ENCODE assay signal across 9 cellular contexts in genomic region chr12:58310828-58311273, GRCh38.
A peak's percentile ranks its signal among the peaks of the same experiment; 100 is the strongest.
DNase-seq lines count a peak whose midpoint lies in the region; ATAC-seq and TF ChIP-seq lines count a peak whose summit lies in the region.
"Had no signal": no experiment of that assay in that cellular context is flagged by ENCODE, and none has a peak within 500 bp of the region (broad histone marks: within the 10 kb centered on the region; RNA-seq: fewer than 3 reads in every experiment).

No MANE protein-coding gene starts in this region.

- peaks cover 18% of the 10 kb centered on the region for H3K79me1 ChIP-seq in trophoblast cell (ENCODE audit: low read length)

- no peaks in the 10 kb centered on the region for H3K27me3 Mint-ChIP-seq in chondrocyte (ENCODE audit: low read depth)
- peaks cover 3% of the 10 kb centered on the region for H3K27me3 Mint-ChIP-seq in endodermal cell (ENCODE audit: insufficient read depth)

- H4K91ac ChIP-seq in trophoblast cell (ENCODE audit: low read depth, low read length) = no peak overlapping the region

- WGBS in trophoblast cell (ENCODE audit: extremely low coverage, insufficient coverage, insufficient read length) = no CpG with 5 or more reads among the region's 2 CpGs
- 93 to 97% methylated on average over 2 of the region's 2 CpGs for WGBS in endodermal cell (ENCODE audit: insufficient coverage in 1 of 2, insufficient read length in 1 of 2), 2 experiments
- 8 to 22% methylated on average over 2 of the region's 2 CpGs for WGBS in tibial nerve, 2 donors

- no peak overlapping the region for H3K18ac ChIP-seq in trophoblast cell (ENCODE audit: low read length)

- H3K9me3 ChIP-seq in trophoblast cell (ENCODE audit: insufficient read depth, low read depth, low read length) = no peaks in the 10 kb centered on the region
- H3K9me3 ChIP-seq in endodermal cell (ENCODE audit: control insufficient read depth, low read length) = peaks cover 20% of the 10 kb centered on the region
- peaks cover 0 to 14% (median 0%) of the 10 kb centered on the region in 4 donors for H3K9me3 ChIP-seq in tibial nerve

- no peak overlapping the region for H2AK5ac ChIP-seq in trophoblast cell (ENCODE audit: low read length)

- H2BK120ac ChIP-seq in trophoblast cell (ENCODE audit: insufficient read depth, low read length, poor library complexity) = peak overlapping the region; percentile 1

- H3K79me2 ChIP-seq in trophoblast cell (ENCODE audit: control insufficient read depth, insufficient read depth, low read length, poor library complexity) = no peaks in the 10 kb centered on the region

- TF ChIP-seq POLR2A in tibial nerve (IDR thresholded peaks at IDR 0.05) = no peak

- no peak overlapping the region for H4K12ac ChIP-seq in trophoblast cell (ENCODE audit: low read depth, low read length)

- peak; percentile 81 for ATAC-seq in GM18870 (IDR thresholded peaks at IDR 0.05; ENCODE audit: unreplicated experiment)

- H3K4me1 ChIP-seq in trophoblast cell (ENCODE audit: control insufficient read depth in 1 of 2, insufficient read depth in 2 of 2, low read length in 2 of 2) (peaks cover 5 to 10% of the 10 kb centered on the region in 2 experiments), endodermal cell (ENCODE audit: control insufficient read depth, insufficient read depth, low read length) (peaks cover 3% of the 10 kb centered on the region), tibial nerve (peaks cover 0 to 10% (median 0%) of the 10 kb centered on the region in 4 donors)

- H4K8ac ChIP-seq in trophoblast cell (ENCODE audit: low read depth, low read length) = no peak overlapping the region

- H3K4me3 Mint-ChIP-seq in chondrocyte (ENCODE audit: unreplicated experiment) (no peak overlapping the region), endodermal cell (no peak overlapping the region)

- TF ChIP-seq CTCF in chondrocyte (IDR thresholded peaks at IDR 0.05) (no peak), endodermal cell (conservative IDR thresholded peaks at IDR 0.05) (no peak), tibial nerve (IDR thresholded peaks at IDR 0.05) (no peak)

- no peak overlapping the region for H2AFZ ChIP-seq in trophoblast cell (ENCODE audit: insufficient read depth, low read length, poor library complexity)

- H3K4me2 ChIP-seq in trophoblast cell (ENCODE audit: low read length) = no peak overlapping the region

- peak overlapping the region; percentile 73 for H3K27ac Mint-ChIP-seq in chondrocyte (ENCODE audit: unreplicated experiment)
- H3K27ac Mint-ChIP-seq in endodermal cell = no peak overlapping the region

- H3K23ac ChIP-seq in trophoblast cell (ENCODE audit: low read length) = no peak overlapping the region

- H3K4me1 Mint-ChIP-seq in chondrocyte (ENCODE audit: low read depth) (peaks cover 49% of the 10 kb centered on the region), endodermal cell (peaks cover 2% of the 10 kb centered on the region)

- DNase-seq in HT-29 (ENCODE audit: low spot score) (peak; percentile 55), chondrocyte (ENCODE audit: low spot score) (no peak), trophoblast cell (peak; percentile 23 to 92), endodermal cell (no peak), tibial nerve (ENCODE audit: low spot score in 2 of 2) (no peak), mucosa of gallbladder (ENCODE audit: low spot score) (no peak)
- DNase-seq in activated CD4-positive, alpha-beta T cell treated with anti-CD3 and anti-CD28 coated beads for 48 hours = no peak
- DNase-seq: cerebellar nuclear complex had no signal

- no peaks in the 10 kb centered on the region for H3K36me3 ChIP-seq in trophoblast cell (ENCODE audit: control insufficient read depth in 1 of 2, insufficient read depth in 2 of 2, low read length in 2 of 2)
- H3K36me3 ChIP-seq in endodermal cell (ENCODE audit: control insufficient read depth, insufficient read depth, low read length) = no peaks in the 10 kb centered on the region
- no peaks in the 10 kb centered on the region for H3K36me3 ChIP-seq in tibial nerve

- H3K9ac ChIP-seq in trophoblast cell (ENCODE audit: low read length) (no peak overlapping the region), endodermal cell (ENCODE audit: extremely low read depth, low read length, poor library complexity, severe bottlenecking) (no peak overlapping the region)

- H3K36me3 Mint-ChIP-seq in chondrocyte (ENCODE audit: low read depth) (peaks cover 3% of the 10 kb centered on the region), endodermal cell (ENCODE audit: low read depth) (no peaks in the 10 kb centered on the region)

- H3K27ac ChIP-seq in trophoblast cell (ENCODE audit: low read depth, low read length) = peak overlapping the region; percentile 83
- no peak overlapping the region for H3K27ac ChIP-seq in endodermal cell (ENCODE audit: low read depth, low read length)
- no peak overlapping the region for H3K27ac ChIP-seq in tibial nerve

- H3K27me3 ChIP-seq in trophoblast cell (ENCODE audit: insufficient read depth, low read length) (no peaks in the 10 kb centered on the region), endodermal cell (ENCODE audit: control insufficient read depth, insufficient read depth, low read length, poor library complexity, severe bottlenecking) (no peaks in the 10 kb centered on the region), tibial nerve (no peaks in the 10 kb centered on the region)

- H3K14ac ChIP-seq in trophoblast cell (ENCODE audit: low read length) = no peak overlapping the region

- peak overlapping the region; percentile 52 for H2BK5ac ChIP-seq in trophoblast cell (ENCODE audit: low read depth, low read length, poor library complexity)

- no peak overlapping the region for H3K4ac ChIP-seq in trophoblast cell (ENCODE audit: low read depth, low read length)

- no peak overlapping the region for H3K4me3 ChIP-seq in trophoblast cell (ENCODE audit: low read depth, low read length)
- H3K4me3 ChIP-seq in endodermal cell (ENCODE audit: low read length) = no peak overlapping the region
- H3K4me3 ChIP-seq in tibial nerve = no peak overlapping the region

- H3K9me3 Mint-ChIP-seq in chondrocyte (ENCODE audit: low read depth) (peaks cover 14% of the 10 kb centered on the region), endodermal cell (peaks cover 14% of the 10 kb centered on the region)

- H2BK12ac ChIP-seq in trophoblast cell (ENCODE audit: low read length) = no peak overlapping the region

- peak in 1 of 2 donors; percentile 64 for TF ChIP-seq EP300 in tibial nerve (IDR thresholded peaks at IDR 0.05)

Comparison
In these comparisons a context has a peak if more than half of its experiments do, and no peak if none do; other contexts are left out.
1. DNase-seq: peak in HT-29 (single experiment) and trophoblast cell (2 of 2); none in chondrocyte (single experiment), endodermal cell (single experiment), tibial nerve (0 of 2), mucosa of gallbladder (single experiment) and activated CD4-positive, alpha-beta T cell treated with anti-CD3 and anti-CD28 coated beads for 48 hours (single experiment).